20 cellular contexts compared by ENCODE assay signal in the genomic region with DNA sequence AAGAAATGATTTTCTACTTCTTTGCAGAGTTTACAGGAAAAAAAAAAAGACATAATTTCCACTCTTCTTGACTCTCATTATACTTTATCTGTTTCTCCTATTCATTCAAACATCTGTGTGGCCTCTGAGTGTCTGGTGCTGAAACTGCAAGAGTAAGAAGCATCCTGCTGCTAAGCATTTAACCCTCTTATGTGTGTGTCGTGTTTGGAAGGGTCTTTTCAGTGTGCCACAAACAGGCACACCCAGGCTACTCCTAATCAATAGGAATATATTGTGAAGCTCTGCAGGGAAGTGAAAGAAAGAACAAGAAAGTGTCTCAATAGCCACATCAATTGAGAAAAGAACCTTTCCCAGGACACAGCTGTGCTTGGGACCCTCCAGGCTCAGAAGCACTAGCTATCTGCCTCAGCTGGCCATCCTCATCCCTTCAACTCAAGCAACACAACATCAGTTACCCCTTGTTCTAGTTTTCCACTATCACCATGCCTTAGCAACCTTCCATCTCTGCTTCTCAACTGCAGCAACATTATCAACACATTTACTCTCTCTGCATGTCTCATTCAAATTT. TPM values are rescaled to one million over a fixed set of nuclear protein-coding genes. Genes with fewer than 3 reads are reported as not detected.
DNase-seq lines count a peak whose midpoint lies in the region; ATAC-seq, FAIRE-seq and TF ChIP-seq lines count a peak whose summit lies in the region.
"Had no signal": no experiment of that assay in that cellular context is flagged by ENCODE, and none has a peak within 500 bp of the region (broad histone marks: within the 10 kb centered on the region; RNA-seq: fewer than 3 reads in every experiment).

No MANE protein-coding gene starts in this region.

- peaks cover 8% of the 10 kb centered on the region for H3K9me3 Mint-ChIP-seq in activated CD4-positive, alpha-beta T cell treated with anti-CD3 and anti-CD28 coated beads, Interleukin-2, amount 10 ng/mL, durations not matched to agents 24 days and 14 days

- no peaks in the 10 kb centered on the region for H3K27me3 ChIP-seq in GM12878 (replicated peaks in 1 of 2; ENCODE audit: control insufficient read depth in 2 of 2, insufficient read depth in 2 of 2, low read length in 1 of 2)
- H3K27me3 ChIP-seq: BLaER1 treated with 17β-estradiol and CSF1 and Interleukin-3, amounts not matched to agents 10 nM and 100 nM; Peyer's patch had no signal

- no peaks in the 10 kb centered on the region for H3K36me3 Mint-ChIP-seq in activated CD4-positive, alpha-beta T cell treated with anti-CD3 and anti-CD28 coated beads, Interleukin-2, amount 10 ng/mL, durations not matched to agents 24 days and 14 days (ENCODE audit: low read depth)

- no peaks in the 10 kb centered on the region for H3K79me2 ChIP-seq in GM12878 (ENCODE audit: control insufficient read depth, insufficient read depth, low read length)

- RAD21 ChIA-PET in GM12878 (lab: Charles Lee; ENCODE audit: unreplicated experiment), result interaction anchor here (0.6 kb wide), 1 partner anchor 13 kb away, joined by 3 read pairs; no protein-coding TSS in a partner anchor

- TF ChIP-seq EP300 in GM12878 (IDR thresholded peaks at IDR 0.05; ENCODE audit: borderline replicate concordance in 1 of 2, control insufficient read depth in 1 of 2, low read depth in 2 of 2, low read length in 2 of 2), result no peak

- H3K36me3 ChIP-seq in GM12878 (ENCODE audit: control insufficient read depth in 2 of 2, insufficient read depth in 2 of 2, low read length in 1 of 2), result no peaks in the 10 kb centered on the region
- H3K36me3 ChIP-seq: BLaER1 treated with 17β-estradiol and CSF1 and Interleukin-3, amounts not matched to agents 10 nM and 100 nM; Peyer's patch had no signal

- peaks cover 17% of the 10 kb centered on the region for H3K4me1 ChIP-seq in GM12878 (ENCODE audit: control insufficient read depth, insufficient read depth, low read length)
- H3K4me1 ChIP-seq: Peyer's patch had no signal

- no peak for TF ChIP-seq RAD21 in GM12878 (IDR thresholded peaks at IDR 0.05; ENCODE audit: insufficient read depth, low read depth, low read length)

- peaks cover 9% of the 10 kb centered on the region for H3K27me3 Mint-ChIP-seq in activated CD4-positive, alpha-beta T cell treated with anti-CD3 and anti-CD28 coated beads, Interleukin-2, amount 10 ng/mL, durations not matched to agents 24 days and 14 days

- H3K27ac ChIP-seq in GM12878 (ENCODE audit: control insufficient read depth, insufficient read depth), result no peak overlapping the region
- H3K27ac ChIP-seq: BLaER1 treated with 17β-estradiol and CSF1 and Interleukin-3, amounts not matched to agents 10 nM and 100 nM; Peyer's patch had no signal

- no peak for FAIRE-seq in GM12878 (lab: Jason Lieb, UNC)
- FAIRE-seq: H54 had no signal

- SMC1A ChIA-PET in GM12878 (lab: Charles Lee; ENCODE audit: uncharacterized antibody, unreplicated experiment), result interaction anchor here (0.7 to 1.7 kb wide), 4 partner anchors 23 to 130 kb away, joined by 3 to 10 read pairs (median 3); no protein-coding TSS in a partner anchor

- ATAC-seq in HG02852 (IDR thresholded peaks at IDR 0.05; ENCODE audit: unreplicated experiment) (peak; percentile 36), GM12878 (peak; percentile 28; the same call in 2 of the 3 replicates), HG02798 (IDR thresholded peaks at IDR 0.05; ENCODE audit: poor library complexity, unreplicated experiment) (no peak), GM21423 (IDR thresholded peaks at IDR 0.05; ENCODE audit: unreplicated experiment) (no peak)
- ATAC-seq: SK-N-SH treated with all-trans-retinoic acid at 6 μM for 48 hours had no signal

- no peak overlapping the region for H2AFZ ChIP-seq in GM12878 (ENCODE audit: control insufficient read depth, low read depth, low read length)

- no TSS peak for BruUV-seq in GM12878 (replicated peaks; lab: Mats Ljungman, UMichigan)

- no peaks in the 10 kb centered on the region for H3K4me1 Mint-ChIP-seq in activated CD4-positive, alpha-beta T cell treated with anti-CD3 and anti-CD28 coated beads, Interleukin-2, amount 10 ng/mL, durations not matched to agents 24 days and 14 days

- no peak overlapping the region for H3K27ac Mint-ChIP-seq in activated CD4-positive, alpha-beta T cell treated with anti-CD3 and anti-CD28 coated beads, Interleukin-2, amount 10 ng/mL, durations not matched to agents 24 days and 14 days

- CTCF ChIA-PET in GM12878 (lab: Yijun Ruan, JAX), result interaction anchor here (1.2 to 1.3 kb wide), 2 partner anchors 9 to 10 kb away, joined by 3 to 4 read pairs; no protein-coding TSS in a partner anchor

- intact Hi-C loops in activated CD4-positive, alpha-beta T cell treated with anti-CD3 and anti-CD28 coated beads, Interleukin-2, amount 10 ng/mL, durations not matched to agents 24 days and 14 days (cut with micrococcal nuclease), result no loop called here
- intact Hi-C loops in GM12878 (cut with micrococcal nuclease; ENCODE audit: unreplicated experiment), result no loop called here

- no peaks in the 10 kb centered on the region; the same call in 2 of the 3 replicates for H3K9me3 ChIP-seq in GM12878 (replicated peaks; ENCODE audit: control insufficient read depth, insufficient read depth, low read length)
- H3K9me3 ChIP-seq: BLaER1 treated with 17β-estradiol and CSF1 and Interleukin-3, amounts not matched to agents 10 nM and 100 nM; Peyer's patch had no signal

- peak overlapping the region; percentile 65 for H3K4me2 ChIP-seq in GM12878 (ENCODE audit: control insufficient read depth, insufficient read depth)

- POLR2A ChIA-PET in GM12878 (lab: Charles Lee), result no interaction called here

- TF ChIP-seq POLR2A in GM12878 (IDR thresholded peaks at IDR 0.05; ENCODE audit: low read depth, low read length), result no peak

- WGBS in GM12878 (ENCODE audit: insufficient coverage, insufficient replicate concordance, low lambda C conversion rate, missing lambda C conversion rate), result 24% methylated on average over 1 of the region's 1 CpG

- in situ Hi-C loops in GM12878 (cut with MboI), result no loop called here

- TF ChIP-seq CTCF in GM12878 (IDR thresholded peaks at IDR 0.05 in 2 of 3, conservative IDR thresholded peaks at IDR 0.05 in 1 of 3; ENCODE audit: control insufficient read depth in 2 of 3, extremely low read depth in 1 of 3, insufficient read depth in 1 of 3, low read depth in 3 of 3, low read length in 3 of 3), result no peak

- no peaks in the 10 kb centered on the region for H4K20me1 ChIP-seq in GM12878 (ENCODE audit: control insufficient read depth, insufficient read depth)
- H4K20me1 ChIP-seq: BLaER1 treated with 17β-estradiol and CSF1 and Interleukin-3, amounts not matched to agents 10 nM and 100 nM had no signal

- DNase-seq in activated CD4-positive, alpha-beta T cell treated with anti-CD3 and anti-CD28 coated beads, Interleukin-2, amount 10 ng/mL, durations not matched to agents 24 days and 14 days, result peak; percentile 34
- DNase-seq in activated CD4-positive, alpha-beta T cell treated with anti-CD3 and anti-CD28 coated beads for 1 hour, result no peak
- DNase-seq in GM12878 (ENCODE audit: low read depth, low spot score) (no peak), DMS79 treated with DMSO at 0.1 percent for 48 hours (lab: John Stamatoyannopoulos, UW) (no peak), SKM-1 (lab: John Stamatoyannopoulos, UW; ENCODE audit: unreplicated experiment) (no peak)
- DNase-seq: 8988T, EL, IMR-90, MV-4-11, NCI-H1436, NCI-H2081 treated with DMSO at 0.1 percent for 48 hours, NCI-H526, Peyer's patch, SHP77 had no signal

- no peak overlapping the region for H3K4me3 ChIP-seq in GM12878
- H3K4me3 ChIP-seq: BLaER1 treated with 17β-estradiol and CSF1 and Interleukin-3, amounts not matched to agents 10 nM and 100 nM; Peyer's patch had no signal

- no peak overlapping the region for H3K4me3 Mint-ChIP-seq in activated CD4-positive, alpha-beta T cell treated with anti-CD3 and anti-CD28 coated beads, Interleukin-2, amount 10 ng/mL, durations not matched to agents 24 days and 14 days

- no peak overlapping the region for H3K9ac ChIP-seq in GM12878 (ENCODE audit: control insufficient read depth, insufficient read depth, low read length)
- H3K9ac ChIP-seq: BLaER1 treated with 17β-estradiol and CSF1 and Interleukin-3, amounts not matched to agents 10 nM and 100 nM had no signal

TF ChIP-seq in GM12878, 131 proteins besides CTCF, POLR2A, EP300 and RAD21 (continues in another document):
- TF ChIP-seq CEBPB (IDR thresholded peaks at IDR 0.05; ENCODE audit: borderline replicate concordance in 1 of 2, low read depth in 2 of 2, low read length in 2 of 2) (no peak), ZNF622 (IDR thresholded peaks at IDR 0.05) (no peak), SREBF1 (IDR thresholded peaks at IDR 0.05; ENCODE audit: low read length) (no peak)

RNA-seq across cellular contexts. Expression of a gene that starts 13.4 kb away (rescaled TPM):
- total RNA-seq in activated CD4-positive, alpha-beta T cell treated with anti-CD3 and anti-CD28 coated beads, Interleukin-2, amount 10 ng/mL, durations not matched to agents 24 days and 14 days, result 26.4 and 27.4 TPM in 2 replicates
- 8.9 and 9.4 TPM in 2 replicates for total RNA-seq in GM12878 (2013; cell fraction: nucleolus; rRNA removed)
- total RNA-seq in GM12878 (2014; rRNA removed) (4.9 and 5.6 TPM in 2 replicates), GM12878 (2014; rRNA removed; fragmentation: Illumina TruSeq; extraction: Trizol) (5.9 and 6.6 TPM in 2 replicates), GM12878 (2021) (8.3 and 9.4 TPM in 2 replicates)
- polyA plus RNA-seq in GM12878 (2011; ENCODE audit: low read depth), result 3.1 TPM
- polyA plus RNA-seq in GM12878 (2011; rRNA removed) (23.8 and 38.7 TPM in 2 replicates), GM12878 (2014; fragmentation: Illumina TruSeq; extraction: Trizol) (9.3 and 12.5 TPM in 2 replicates), GM12878 (2014; fragmentation: Nextera tagmentation; extraction: Ambion mirVana) (1 to 10 TPM; 3.1 to 6.1 TPM), GM12878 (2014; rRNA removed) (4.8 and 6.1 TPM in 2 replicates), GM12878 (2016; fragmentation: Nextera tagmentation; extraction: Ambion mirVana) (10 to 100 TPM; 15.7 to 17.6 TPM)
- 8.5 and 10.5 TPM in 2 replicates for polyA plus RNA-seq in GM12878 (2011; cell fraction: cytosol; rRNA removed)
- 7.4 and 7.8 TPM in 2 replicates for polyA plus RNA-seq in GM12878 (2011; cell fraction: nucleus; rRNA removed)
- 6.1 and 6.2 TPM in 2 replicates for polyA plus RNA-seq in GM12878 (2012)
- polyA minus RNA-seq in GM12878 (2011; rRNA and poly(A)+ RNA removed), result 12.1 and 15.8 TPM in 2 replicates
- polyA minus RNA-seq in GM12878 (2011; cell fraction: cytosol; rRNA and poly(A)+ RNA removed), result 8.4 and 10.0 TPM in 2 replicates
- 8.3 and 14.4 TPM in 2 replicates for polyA minus RNA-seq in GM12878 (2011; cell fraction: nucleus; rRNA and poly(A)+ RNA removed)

Comparison
In these comparisons a context has a peak if more than half of its experiments do, and no peak if none do; other contexts are left out.
1. ATAC-seq: peak in HG02852 (single experiment) and GM12878 (single experiment); none in HG02798 (single experiment) and GM21423 (single experiment).